28 cellular contexts compared by ENCODE assay signal in the genomic region with DNA sequence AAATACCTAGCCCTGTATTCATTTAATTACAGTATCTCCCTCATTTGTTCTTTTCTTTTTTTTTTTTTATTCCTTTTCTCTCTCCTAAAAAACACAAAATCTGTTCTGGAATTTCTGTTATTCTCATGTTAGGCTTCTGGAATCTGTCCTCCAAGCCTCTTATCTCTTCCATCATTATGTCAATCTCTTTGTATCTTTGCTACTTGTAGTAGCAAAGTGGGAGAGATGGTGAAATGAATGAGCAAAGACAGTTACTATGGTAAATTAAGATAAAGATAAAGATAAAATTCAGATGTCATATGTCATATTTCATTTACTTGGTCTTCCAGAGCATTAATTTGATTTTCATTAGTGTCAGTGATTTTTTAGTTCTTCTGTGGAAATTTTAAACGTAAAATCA.
"Had no signal": no experiment of that assay in that cellular context is flagged by ENCODE, and none has a peak within 500 bp of the region (broad histone marks: within the 10 kb centered on the region; RNA-seq: fewer than 3 reads in every experiment).

No MANE protein-coding gene starts in this region.

- H3K27me3 ChIP-seq: ascending aorta, cardiac muscle cell, SJSA1 had no signal

- H3K27ac Mint-ChIP-seq: activated CD4-positive, alpha-beta T cell treated with anti-CD3 and anti-CD28 coated beads for 36 hours; activated CD4-positive, alpha-beta T cell treated with anti-CD3 and anti-CD28 coated beads, Interleukin-2, amount 10 ng/mL, durations not matched to agents 7 days and 5 days; activated CD8-positive, alpha-beta T cell treated with anti-CD3 and anti-CD28 coated beads, Interleukin-2, amount 10 ng/mL, durations not matched to agents 7 days and 5 days; activated naive CD4-positive, alpha-beta T cell treated with anti-CD3 and anti-CD28 coated beads, Interleukin-2, amount 50 U/mL, for 24 hours; activated naive CD8-positive, alpha-beta T cell treated with anti-CD3 and anti-CD28 coated beads, Interleukin-2, amount 10 ng/mL, durations not matched to agents 7 days and 5 days; activated T-cell treated with anti-CD3 and anti-CD28 coated beads, Interleukin-2, amount 50 U/mL, for 24 hours; activated T-helper 2 cell treated with anti-CD3 and anti-CD28 coated beads, Interferon-gamma antibody, Interleukin-2, Interleukin-4, amounts not matched to agents 10 μg/mL and 5 μg/mL and 100 μg/mL, durations not matched to agents 14 hours and 24 hours and 36 hours had no signal

- H3K9me3 Mint-ChIP-seq: activated CD4-positive, alpha-beta T cell treated with anti-CD3 and anti-CD28 coated beads, Interleukin-2, amount 10 ng/mL, durations not matched to agents 7 days and 5 days; activated naive CD4-positive, alpha-beta T cell treated with anti-CD3 and anti-CD28 coated beads, Interleukin-2, amount 50 U/mL, for 24 hours; activated naive CD8-positive, alpha-beta T cell treated with anti-CD3 and anti-CD28 coated beads, Interleukin-2, amount 10 ng/mL, durations not matched to agents 7 days and 5 days; activated T-cell treated with anti-CD3 and anti-CD28 coated beads, Interleukin-2, amount 50 U/mL, for 24 hours; activated T-helper 2 cell treated with anti-CD3 and anti-CD28 coated beads, Interferon-gamma antibody, Interleukin-2, Interleukin-4, amounts not matched to agents 10 μg/mL and 5 μg/mL and 100 μg/mL, durations not matched to agents 14 hours and 24 hours and 36 hours; central memory CD8-positive, alpha-beta T cell had no signal

- H3K27ac ChIP-seq: ascending aorta, cardiac muscle cell, SJSA1 had no signal

- DNase-seq: activated CD4-positive, alpha-beta T cell treated with anti-CD3 and anti-CD28 coated beads for 36 hours; activated CD4-positive, alpha-beta T cell treated with anti-CD3 and anti-CD28 coated beads, Interleukin-2, amount 10 ng/mL, durations not matched to agents 7 days and 5 days; activated CD4-positive, alpha-beta T cell treated with anti-CD3 and anti-CD28 coated beads, Interleukin-2, amount 50 U/mL, for 48 hours; activated CD8-positive, alpha-beta T cell treated with anti-CD3 and anti-CD28 coated beads, Interleukin-2, amount 10 ng/mL, durations not matched to agents 7 days and 5 days; activated gamma-delta T cell; activated naive CD4-positive, alpha-beta T cell treated with Interleukin-2 at 50 U/mL for 16 hours; activated naive CD8-positive, alpha-beta T cell treated with anti-CD3 and anti-CD28 coated beads, Interleukin-2, amount 10 ng/mL, durations not matched to agents 7 days and 5 days; activated T-cell treated with anti-CD3 and anti-CD28 coated beads, Interleukin-2, amount 50 U/mL, for 24 hours; amygdala; Kasumi-1; KG1; MM.1S; MV-4-11; NCI-H1092; NCI-H1436 treated with DMSO at 0.1 percent for 48 hours; NCI-H1694 treated with DMSO at 0.1 percent for 48 hours; NCI-H2029; NCI-H345; NCI-H524 treated with DMSO at 0.1 percent for 48 hours; SHP77; T1000 had no signal

- H3K4me3 ChIP-seq: ascending aorta, cardiac muscle cell, SJSA1 had no signal

- H3K27me3 Mint-ChIP-seq: activated CD4-positive, alpha-beta T cell treated with anti-CD3 and anti-CD28 coated beads for 36 hours; activated CD4-positive, alpha-beta T cell treated with anti-CD3 and anti-CD28 coated beads, Interleukin-2, amount 10 ng/mL, durations not matched to agents 7 days and 5 days; activated naive CD4-positive, alpha-beta T cell treated with anti-CD3 and anti-CD28 coated beads, Interleukin-2, amount 50 U/mL, for 24 hours; activated naive CD8-positive, alpha-beta T cell treated with anti-CD3 and anti-CD28 coated beads, Interleukin-2, amount 10 ng/mL, durations not matched to agents 7 days and 5 days; activated T-cell treated with anti-CD3 and anti-CD28 coated beads, Interleukin-2, amount 50 U/mL, for 24 hours; central memory CD8-positive, alpha-beta T cell had no signal

- H3K4me1 Mint-ChIP-seq: activated CD4-positive, alpha-beta T cell treated with anti-CD3 and anti-CD28 coated beads for 36 hours; activated CD4-positive, alpha-beta T cell treated with anti-CD3 and anti-CD28 coated beads, Interleukin-2, amount 10 ng/mL, durations not matched to agents 7 days and 5 days; activated naive CD4-positive, alpha-beta T cell treated with anti-CD3 and anti-CD28 coated beads, Interleukin-2, amount 50 U/mL, for 24 hours; activated naive CD8-positive, alpha-beta T cell treated with anti-CD3 and anti-CD28 coated beads, Interleukin-2, amount 10 ng/mL, durations not matched to agents 7 days and 5 days; central memory CD8-positive, alpha-beta T cell had no signal

- H3K4me3 Mint-ChIP-seq: activated CD4-positive, alpha-beta T cell treated with anti-CD3 and anti-CD28 coated beads for 36 hours; activated CD4-positive, alpha-beta T cell treated with anti-CD3 and anti-CD28 coated beads, Interleukin-2, amount 10 ng/mL, durations not matched to agents 7 days and 5 days; activated CD8-positive, alpha-beta T cell treated with anti-CD3 and anti-CD28 coated beads, Interleukin-2, amount 10 ng/mL, durations not matched to agents 7 days and 5 days; activated naive CD4-positive, alpha-beta T cell treated with anti-CD3 and anti-CD28 coated beads, Interleukin-2, amount 50 U/mL, for 24 hours; activated naive CD8-positive, alpha-beta T cell treated with anti-CD3 and anti-CD28 coated beads, Interleukin-2, amount 10 ng/mL, durations not matched to agents 7 days and 5 days; activated T-cell treated with anti-CD3 and anti-CD28 coated beads, Interleukin-2, amount 50 U/mL, for 24 hours; central memory CD8-positive, alpha-beta T cell had no signal

- ATAC-seq: activated CD4-positive, alpha-beta T cell treated with anti-CD3 and anti-CD28 coated beads for 36 hours; activated CD8-positive, alpha-beta T cell treated with anti-CD3 and anti-CD28 coated beads, Interleukin-2, amount 10 ng/mL, durations not matched to agents 7 days and 5 days; Panc1 had no signal

- H3K36me3 ChIP-seq: ascending aorta, cardiac muscle cell, SJSA1 had no signal
